ENCODE assay signal across 18 cellular contexts in the genomic region with DNA sequence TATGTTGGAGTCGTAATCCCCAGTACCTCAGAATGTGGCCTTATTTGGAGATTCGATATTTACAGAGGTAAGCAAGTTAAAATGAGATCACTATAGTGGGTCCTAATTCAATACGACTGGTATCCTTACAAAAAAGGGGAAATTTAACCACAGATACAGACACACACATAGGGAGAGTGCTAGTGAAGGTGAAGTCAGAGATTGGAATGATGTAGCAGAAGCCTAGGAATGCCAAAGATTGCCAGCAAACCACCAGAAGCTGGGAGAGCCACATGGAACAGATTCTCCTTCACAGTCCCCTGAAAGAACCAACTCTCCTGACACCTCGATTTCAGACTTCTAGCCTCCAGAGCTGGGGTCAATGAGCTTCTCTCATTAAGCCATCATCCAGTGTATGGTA. TPM values are rescaled to one million over a fixed set of nuclear protein-coding genes. Genes with fewer than 3 reads are reported as not detected.
DNase-seq lines count a peak whose midpoint lies in the region; ATAC-seq and TF ChIP-seq lines count a peak whose summit lies in the region.
"Had no signal": no experiment of that assay in that cellular context is flagged by ENCODE, and none has a peak within 500 bp of the region (broad histone marks: within the 10 kb centered on the region; RNA-seq: fewer than 3 reads in every experiment).

No MANE protein-coding gene starts in this region.

- intact Hi-C loops in prostate gland (cut with DNase I): no loop called here

- peak; percentile 72 for DNase-seq in AG20443 (ENCODE audit: low spot score)
- DNase-seq in dedifferentiated amniotic fluid mesenchymal stem cell (ENCODE audit: extremely low spot score): peak; percentile 40
- peak; percentile 50 for DNase-seq in myocyte (ENCODE audit: low read depth)
- DNase-seq in NCI-H69 (lab: John Stamatoyannopoulos, UW): no peak
- no peak for DNase-seq in NCI-H1048 (lab: John Stamatoyannopoulos, UW)
- DNase-seq in prostate gland (ENCODE audit: low spot score): no peak
- DNase-seq: activated gamma-delta T cell; effector memory CD4-positive, alpha-beta T cell; Kasumi-1; NCI-H1105 treated with DMSO at 0.1 percent for 48 hours; NCI-H2107; NCI-H524; nephron progenitor cell; stimulated activated CD4-positive, alpha-beta T cell treated with anti-CD3 and anti-CD28 coated beads, Interleukin-12 subunit alpha, Interleukin-12 subunit beta, amount 100 ng/mL, for 4 hours had no signal

- H3K4me1 ChIP-seq in OCI-LY1 (ENCODE audit: insufficient read depth, low read length, severe bottlenecking) (peaks cover 70% of the 10 kb centered on the region), prostate gland (replicated peaks) (no peaks in the 10 kb centered on the region)

- H2AFZ ChIP-seq in OCI-LY1 (ENCODE audit: low read length): no peak overlapping the region

- H3K9ac ChIP-seq in OCI-LY1 (ENCODE audit: low read length): no peak overlapping the region

- H4K20me1 ChIP-seq in OCI-LY1 (ENCODE audit: insufficient read depth, low read length): no peaks in the 10 kb centered on the region

- ATAC-seq in HG03175 (IDR thresholded peaks at IDR 0.05; ENCODE audit: unreplicated experiment): no peak
- ATAC-seq: Right ventricle myocardium inferior had no signal

- H3K9me2 ChIP-seq in OCI-LY1 (ENCODE audit: low read depth, low read length): no peaks in the 10 kb centered on the region

- H3K36me3 ChIP-seq in OCI-LY1 (ENCODE audit: insufficient read depth, low read length) (no peaks in the 10 kb centered on the region), prostate gland (no peaks in the 10 kb centered on the region)

- TF ChIP-seq POLR2A in prostate gland (IDR thresholded peaks at IDR 0.05): no peak

- H3K9me3 ChIP-seq in OCI-LY1 (ENCODE audit: low read length): no peaks in the 10 kb centered on the region
- no peaks in the 10 kb centered on the region for H3K9me3 ChIP-seq in prostate gland

- no peak overlapping the region for H3K4me2 ChIP-seq in OCI-LY1 (ENCODE audit: low read length)

- H3K27me3 ChIP-seq in OCI-LY1 (ENCODE audit: insufficient read depth, low read length): no peaks in the 10 kb centered on the region
- no peaks in the 10 kb centered on the region for H3K27me3 ChIP-seq in prostate gland (replicated peaks; ENCODE audit: insufficient read depth)

- no peak overlapping the region for H3K4me3 ChIP-seq in OCI-LY1 (ENCODE audit: low read depth, low read length, poor library complexity, severe bottlenecking)
- no peak overlapping the region for H3K4me3 ChIP-seq in prostate gland

- H3F3A ChIP-seq in OCI-LY1 (ENCODE audit: insufficient read depth, low read length): no peaks in the 10 kb centered on the region; the same call in 1 of the 2 replicates

- no peaks in the 10 kb centered on the region for H3K79me2 ChIP-seq in OCI-LY1 (ENCODE audit: insufficient read depth, low read length)

- peak overlapping the region; percentile 27 for H3K27ac ChIP-seq in OCI-LY1 (ENCODE audit: low read depth, low read length, poor library complexity, severe bottlenecking)
- no peak overlapping the region for H3K27ac ChIP-seq in prostate gland
- H3K27ac ChIP-seq: VCaP had no signal

- 80% methylated on average over 4 of the region's 4 CpGs for WGBS in prostate gland

- TF ChIP-seq CTCF in OCI-LY1 (IDR thresholded peaks at IDR 0.05; ENCODE audit: low read length): no peak
- no peak for TF ChIP-seq CTCF in prostate gland (IDR thresholded peaks at IDR 0.05)

RNA-seq across cellular contexts. Expression of a gene that starts 17.7 kb away (rescaled TPM):
- total RNA-seq in myocyte (224 and 285 TPM in 2 replicates), prostate gland (10 to 100 TPM; 65.9 to 93.7 TPM)
- 168 TPM for polyA plus RNA-seq in myocyte (2012)

Comparison
In these comparisons a context has a peak if more than half of its experiments do, and no peak if none do; other contexts are left out.
1. DNase-seq: peak in AG20443 (single experiment), dedifferentiated amniotic fluid mesenchymal stem cell (single experiment) and myocyte (single experiment); none in NCI-H69 (single experiment), NCI-H1048 (single experiment) and prostate gland (single experiment).